In genomic region chr3:62811119-62811518, GRCh38 we compare ENCODE assay signal across 17 cellular contexts.
DNase-seq lines count a peak whose midpoint lies in the region; ATAC-seq and TF ChIP-seq lines count a peak whose summit lies in the region.
"Had no signal": no experiment of that assay in that cellular context is flagged by ENCODE, and none has a peak within 500 bp of the region (broad histone marks: within the 10 kb centered on the region; RNA-seq: fewer than 3 reads in every experiment).

No MANE protein-coding gene starts in this region.

- TF ChIP-seq CTCF in DOHH2 (IDR thresholded peaks at IDR 0.05; ENCODE audit: low read depth, low read length, poor library complexity, severe bottlenecking) (no peak), SU-DHL-6 (IDR thresholded peaks at IDR 0.05; ENCODE audit: insufficient read depth, low read length, poor library complexity, severe bottlenecking) (no peak), body of pancreas (IDR thresholded peaks at IDR 0.05) (no peak)

- H4K20me1 ChIP-seq in DOHH2 (ENCODE audit: control insufficient read depth, insufficient read depth, low read depth, low read length) (no peaks in the 10 kb centered on the region), SU-DHL-6 (ENCODE audit: low read depth, low read length) (no peaks in the 10 kb centered on the region)

- peak overlapping the region; percentile 79 for H3K4me2 ChIP-seq in DOHH2 (ENCODE audit: low read length)
- peak overlapping the region; percentile 83 for H3K4me2 ChIP-seq in SU-DHL-6 (ENCODE audit: low read depth, low read length, poor library complexity, severe bottlenecking)
- H3K4me2 ChIP-seq: A549 had no signal

- H3F3A ChIP-seq in DOHH2 (ENCODE audit: control insufficient read depth, insufficient read depth) = peaks cover 32% of the 10 kb centered on the region
- H3F3A ChIP-seq in SU-DHL-6 (ENCODE audit: insufficient read depth) = peaks cover 30% of the 10 kb centered on the region

- peak overlapping the region; percentile 63; the same call in 1 of the 2 replicates for H3K9ac ChIP-seq in SU-DHL-6 (ENCODE audit: low read length)

- TF ChIP-seq POLR2A in body of pancreas (IDR thresholded peaks at IDR 0.05) = no peak

- H3K27me3 ChIP-seq in DOHH2 (ENCODE audit: control insufficient read depth, low read length) (no peaks in the 10 kb centered on the region), SU-DHL-6 (ENCODE audit: low read length) (no peaks in the 10 kb centered on the region), body of pancreas (no peaks in the 10 kb centered on the region)

- H3K27ac ChIP-seq in DOHH2 (ENCODE audit: low read depth, low read length) = peak overlapping the region; percentile 98
- H3K27ac ChIP-seq in SU-DHL-6 (ENCODE audit: low read depth, low read length) = peak overlapping the region; percentile 99
- H3K27ac ChIP-seq in body of pancreas = no peak overlapping the region
- H3K27ac ChIP-seq: 22Rv1, A549, C4-2B had no signal

- H3K9me3 ChIP-seq in DOHH2 (ENCODE audit: control insufficient read depth, insufficient read depth, low read length) = no peaks in the 10 kb centered on the region
- H3K9me3 ChIP-seq in SU-DHL-6 (ENCODE audit: insufficient read depth, low read length) = no peaks in the 10 kb centered on the region
- no peaks in the 10 kb centered on the region for H3K9me3 ChIP-seq in body of pancreas
- H3K9me3 ChIP-seq: A549, Caco-2 had no signal

- no peak for ATAC-seq in body of pancreas
- no peak for ATAC-seq in HG02852 (IDR thresholded peaks at IDR 0.05; ENCODE audit: unreplicated experiment)
- ATAC-seq: A549 had no signal

- H3K9me2 ChIP-seq in DOHH2 (replicated peaks; ENCODE audit: control insufficient read depth, low read length) (no peaks in the 10 kb centered on the region), SU-DHL-6 (replicated peaks; ENCODE audit: insufficient read depth, low read length) (no peaks in the 10 kb centered on the region)

- no peak overlapping the region for H2AFZ ChIP-seq in SU-DHL-6 (ENCODE audit: low read depth, low read length, severe bottlenecking)

- H3K4me3 ChIP-seq in DOHH2 (ENCODE audit: low read length) = peak overlapping the region; percentile 47
- no peak overlapping the region for H3K4me3 ChIP-seq in SU-DHL-6 (ENCODE audit: insufficient read depth, low read length, poor library complexity, severe bottlenecking)
- no peak overlapping the region for H3K4me3 ChIP-seq in body of pancreas
- H3K4me3 ChIP-seq: A549 had no signal

- intact Hi-C loops in body of pancreas (cut with DNase I) = no loop called here

- H3K36me3 ChIP-seq in DOHH2 (ENCODE audit: control insufficient read depth, low read length) = peaks cover 17% of the 10 kb centered on the region; the same call in 1 of the 2 replicates
- no peaks in the 10 kb centered on the region for H3K36me3 ChIP-seq in SU-DHL-6 (ENCODE audit: low read length)
- no peaks in the 10 kb centered on the region for H3K36me3 ChIP-seq in body of pancreas (replicated peaks in 1 of 2; ENCODE audit: insufficient read depth in 1 of 2, low read depth in 2 of 2)

- DNase-seq in iris pigment epithelial cell (ENCODE audit: low read depth) (peak; percentile 3), superior temporal gyrus (ENCODE audit: extremely low spot score) (peak; percentile 42), amniotic stem cell (lab: John Stamatoyannopoulos, UW) (no peak), body of pancreas (no peak)
- DNase-seq: AML-193; Caco-2; CD4-positive, alpha-beta T cell; GDM1; GOT3; H9; KG1 had no signal

- H3K4me1 ChIP-seq in DOHH2 (ENCODE audit: control insufficient read depth, low read length) = peaks cover 100% of the 10 kb centered on the region
- no peaks in the 10 kb centered on the region for H3K4me1 ChIP-seq in body of pancreas
- H3K4me1 ChIP-seq: A549, Caco-2 had no signal

- H3K79me2 ChIP-seq in DOHH2 (ENCODE audit: control insufficient read depth, low read length) = peaks cover 99% of the 10 kb centered on the region
- peaks cover 21% of the 10 kb centered on the region; the same call in 1 of the 2 replicates for H3K79me2 ChIP-seq in SU-DHL-6 (ENCODE audit: insufficient read depth, low read length)

Comparison
In these comparisons a context has a peak if more than half of its experiments do, and no peak if none do; other contexts are left out.
1. H3K27ac ChIP-seq: peak in DOHH2 (single experiment) and SU-DHL-6 (single experiment); none in body of pancreas (0 of 4).
2. DNase-seq: peak in iris pigment epithelial cell (single experiment) and superior temporal gyrus (single experiment); none in amniotic stem cell (single experiment) and body of pancreas (0 of 4).